Comparison of ENCODE assay signal across 1 cellular context in genomic region chr12:48640854-48641253, GRCh38.
TF ChIP-seq lines count a peak whose summit lies in the region.

No MANE protein-coding gene starts in this region.

TF ChIP-seq in HepG2, 621 proteins besides CTCF, POLR2A, EP300 and RAD21 (continued from another document):
- TF ChIP-seq PAXIP1 (CRISPR knock-in tag; conservative IDR thresholded peaks at IDR 0.05) (no peak), ZNF891 (CRISPR knock-in tag; IDR thresholded peaks at IDR 0.05) (no peak), SMAD3 (CRISPR knock-in tag; IDR thresholded peaks at IDR 0.05) (no peak), ZNF709 (CRISPR knock-in tag; IDR thresholded peaks at IDR 0.05) (no peak), ZNF468 (CRISPR knock-in tag; IDR thresholded peaks at IDR 0.05) (no peak), SKIL (CRISPR knock-in tag; IDR thresholded peaks at IDR 0.05; ENCODE audit: borderline replicate concordance) (no peak), ZNF615 (CRISPR knock-in tag; IDR thresholded peaks at IDR 0.05; ENCODE audit: borderline replicate concordance) (no peak), TFE3 (CRISPR knock-in tag; IDR thresholded peaks at IDR 0.05) (no peak), ZNF761 (CRISPR knock-in tag; conservative IDR thresholded peaks at IDR 0.05) (no peak), FOXP1 (IDR thresholded peaks at IDR 0.05) (no peak), FOXP1 (CRISPR knock-in tag; IDR thresholded peaks at IDR 0.05) (no peak), SMYD3 (CRISPR knock-in tag; IDR thresholded peaks at IDR 0.05) (no peak)
